ENCODE assay signal across 8 cellular contexts in genomic region chr15:48507416-48508065, GRCh38.
DNase-seq lines count a peak whose midpoint lies in the region; ATAC-seq, FAIRE-seq and TF ChIP-seq lines count a peak whose summit lies in the region.

No MANE protein-coding gene starts in this region.

- no peaks in the 10 kb centered on the region for H3K9me2 ChIP-seq in PC-3 (replicated peaks; ENCODE audit: low read length)

- H3F3A ChIP-seq in PC-3 (ENCODE audit: low read length, unreplicated experiment): no peaks in the 10 kb centered on the region

- peak; percentile 75 for FAIRE-seq in endothelial cell of umbilical vein (lab: Jason Lieb, UNC)

- POLR2A ChIA-PET in PC-3 (lab: Charles Lee; ENCODE audit: unreplicated experiment) (no interaction called here), endothelial cell of umbilical vein (lab: Charles Lee) (no interaction called here)

- peak; percentile 73 for TF ChIP-seq CTCF in PC-3 (conservative IDR thresholded peaks at IDR 0.05; ENCODE audit: low read depth, low read length)
- peak; percentile 65 to 73 for TF ChIP-seq CTCF in endothelial cell of umbilical vein (IDR thresholded peaks at IDR 0.05; ENCODE audit: extremely low read depth in 1 of 2, insufficient read depth in 1 of 2, low read depth in 1 of 2, low read length in 2 of 2)

- H4K20me1 ChIP-seq in PC-3 (ENCODE audit: low read length) (no peaks in the 10 kb centered on the region), endothelial cell of umbilical vein (replicated peaks; ENCODE audit: control insufficient read depth, extremely low read depth, insufficient read depth, low read length) (no peaks in the 10 kb centered on the region)

- no peak overlapping the region for H3K9ac ChIP-seq in PC-3 (ENCODE audit: low read length)
- H3K9ac ChIP-seq in endothelial cell of umbilical vein (replicated peaks; ENCODE audit: extremely low read depth, insufficient read depth, low read length): no peak overlapping the region

- no peaks in the 10 kb centered on the region for H3K36me3 ChIP-seq in PC-3 (ENCODE audit: low read depth, low read length)
- H3K36me3 ChIP-seq in endothelial cell of umbilical vein (ENCODE audit: control insufficient read depth in 2 of 2, extremely low read depth in 1 of 2, insufficient read depth in 2 of 2, low read length in 2 of 2): peaks cover 7 to 12% of the 10 kb centered on the region in 2 experiments

- no peak overlapping the region for H3K4me2 ChIP-seq in PC-3 (ENCODE audit: low read length)
- no peak overlapping the region for H3K4me2 ChIP-seq in endothelial cell of umbilical vein (ENCODE audit: insufficient read depth, low read length)

- H3K9me3 ChIP-seq in PC-3 (ENCODE audit: low read length) (no peaks in the 10 kb centered on the region), endothelial cell of umbilical vein (replicated peaks; ENCODE audit: control insufficient read depth, insufficient read depth, low read length) (no peaks in the 10 kb centered on the region)

- H3K4me1 ChIP-seq in PC-3 (ENCODE audit: insufficient read depth, low read length) (no peaks in the 10 kb centered on the region), endothelial cell of umbilical vein (ENCODE audit: control insufficient read depth, extremely low read depth, insufficient read depth, low read length) (peaks cover 5% of the 10 kb centered on the region)

- DNase-seq in DMS 273 treated with DMSO at 0.1 percent for 48 hours (lab: John Stamatoyannopoulos, UW): peak; percentile 27
- DNase-seq in PC-3: peak; percentile 61
- DNase-seq in endothelial cell of umbilical vein (ENCODE audit: low read depth, low spot score): peak; percentile 77
- peak; percentile 25 for DNase-seq in mucosa of gallbladder (ENCODE audit: low spot score)
- no peak for DNase-seq in NCI-H187 treated with DMSO at 0.1 percent for 48 hours (lab: John Stamatoyannopoulos, UW)
- DNase-seq in NCI-H187 (lab: John Stamatoyannopoulos, UW): no peak

- dilution Hi-C loops in endothelial cell of umbilical vein (cut with MboI; ENCODE audit: extremely low pct_ligation_motif_present, low sequenced_read_pairs): no loop called here

- intact Hi-C loops in PC-3 (cut with micrococcal nuclease): no loop called here
- intact Hi-C loops in endothelial cell of umbilical vein (cut with micrococcal nuclease): loop anchor here (1.0 to 5.0 kb wide), 3 partner anchors 85 to 150 kb away; no protein-coding TSS in a partner anchor

- CTCF ChIA-PET in PC-3 (lab: Charles Lee): interaction anchor here (0.5 to 0.7 kb wide), 3 partner anchors 114 to 179 kb away, joined by 3 to 7 read pairs (median 3); no protein-coding TSS in a partner anchor
- CTCF ChIA-PET in endothelial cell of umbilical vein (lab: Charles Lee): interaction anchor here (0.5 to 2.6 kb wide), 45 partner anchors 10 to 1638 kb away, joined by 3 to 24 read pairs (median 3); no protein-coding TSS in a partner anchor

- ATAC-seq in GM18909 (IDR thresholded peaks at IDR 0.05; ENCODE audit: poor library complexity, unreplicated experiment): peak; percentile 79
- peak; percentile 80 for ATAC-seq in HG03280 (IDR thresholded peaks at IDR 0.05; ENCODE audit: unreplicated experiment)
- ATAC-seq in PC-3: peak; percentile 50; the same call in 1 of the 2 replicates

- no peak overlapping the region for H2AFZ ChIP-seq in PC-3 (ENCODE audit: low read length)
- no peak overlapping the region for H2AFZ ChIP-seq in endothelial cell of umbilical vein (ENCODE audit: low read depth, low read length)

- BruUV-seq in PC-3 (replicated peaks; lab: Mats Ljungman, UMichigan) (no TSS peak), endothelial cell of umbilical vein (replicated peaks; lab: Mats Ljungman, UMichigan) (no TSS peak)

- no peak for TF ChIP-seq POLR2A in endothelial cell of umbilical vein (IDR thresholded peaks at IDR 0.05; ENCODE audit: low read depth, low read length)

- H3K27ac ChIP-seq in PC-3 (ENCODE audit: low read length) (no peak overlapping the region), endothelial cell of umbilical vein (ENCODE audit: insufficient read depth, low read depth, low read length) (no peak overlapping the region)

- no peaks in the 10 kb centered on the region for H3K9me1 ChIP-seq in endothelial cell of umbilical vein (replicated peaks; ENCODE audit: control insufficient read depth, extremely low read depth, insufficient read depth, low read length)

- H3K4me3 ChIP-seq in PC-3 (ENCODE audit: low read length): no peak overlapping the region
- no peak overlapping the region for H3K4me3 ChIP-seq in endothelial cell of umbilical vein (replicated peaks in 1 of 3; ENCODE audit: insufficient read depth in 1 of 3, low read depth in 1 of 3, low read length in 3 of 3)

- H3K79me2 ChIP-seq in PC-3 (ENCODE audit: low read length) (no peaks in the 10 kb centered on the region), endothelial cell of umbilical vein (ENCODE audit: control insufficient read depth, insufficient read depth, low read length) (no peaks in the 10 kb centered on the region)

- H3K27me3 ChIP-seq in PC-3 (ENCODE audit: low read length) (no peaks in the 10 kb centered on the region), endothelial cell of umbilical vein (ENCODE audit: control insufficient read depth in 2 of 2, insufficient read depth in 2 of 2, low read length in 2 of 2) (no peaks in the 10 kb centered on the region)

TF ChIP-seq in endothelial cell of umbilical vein, 7 proteins besides CTCF, POLR2A, EP300 and RAD21:
- TF ChIP-seq JUN (IDR thresholded peaks at IDR 0.05; ENCODE audit: borderline replicate concordance, insufficient read depth, insufficient read length, low read depth): no peak
- no peak for TF ChIP-seq POLR2AphosphoS5 (IDR thresholded peaks at IDR 0.05; ENCODE audit: insufficient read depth, low read depth, low read length)
- TF ChIP-seq MAX (IDR thresholded peaks at IDR 0.05; ENCODE audit: insufficient read depth, insufficient read length): no peak
- TF ChIP-seq GATA2 (IDR thresholded peaks at IDR 0.05; ENCODE audit: insufficient read depth, insufficient read length, low read depth, low read length): no peak
- TF ChIP-seq MYC (IDR thresholded peaks at IDR 0.05; ENCODE audit: low read depth, low read length): no peak
- TF ChIP-seq EZH2 (IDR thresholded peaks at IDR 0.05; ENCODE audit: borderline replicate concordance, low read depth, low read length, severe bottlenecking): no peak
- no peak for TF ChIP-seq FOS (IDR thresholded peaks at IDR 0.05; ENCODE audit: borderline replicate concordance, insufficient read depth, low read length)
TF ChIP-seq in endothelial cell of umbilical vein: peak in this region for 0.

Comparison
In these comparisons a context has a peak if more than half of its experiments do, and no peak if none do; other contexts are left out.
1. DNase-seq: peak in DMS 273 treated with DMSO at 0.1 percent for 48 hours (single experiment), PC-3 (single experiment), endothelial cell of umbilical vein (single experiment) and mucosa of gallbladder (single experiment); none in NCI-H187 treated with DMSO at 0.1 percent for 48 hours (single experiment) and NCI-H187 (0 of 2).
2. Peak in every context shown above with its lines, with median percentiles within 50 percentile points of each other: ATAC-seq.